ENCODE assay signal across 9 cellular contexts in genomic region chr5:132295505-132296411, GRCh38. TPM values are rescaled to one million over a fixed set of nuclear protein-coding genes. Genes with fewer than 3 reads are reported as not detected.
DNase-seq lines count a peak whose midpoint lies in the region; ATAC-seq and TF ChIP-seq lines count a peak whose summit lies in the region.
"Had no signal": no experiment of that assay in that cellular context is flagged by ENCODE, and none has a peak within 500 bp of the region (broad histone marks: within the 10 kb centered on the region; RNA-seq: fewer than 3 reads in every experiment).

No MANE protein-coding gene starts in this region.

- H3K9ac ChIP-seq in adipocyte (ENCODE audit: low read length) = peak overlapping the region; percentile 28

- no peaks in the 10 kb centered on the region for H3K27me3 ChIP-seq in adipocyte (replicated peaks; ENCODE audit: control insufficient read depth, insufficient read depth, low read length)
- H3K27me3 ChIP-seq in tibial nerve = no peaks in the 10 kb centered on the region
- H3K27me3 ChIP-seq: left lung had no signal

- WGBS in tibial nerve, 2 donors = 84 to 89% methylated on average over 6 to 8 of the region's 8 CpGs

- no peak for DNase-seq in activated naive CD4-positive, alpha-beta T cell treated with anti-CD3 and anti-CD28 coated beads for 36 hours
- no peak for DNase-seq in activated naive CD4-positive, alpha-beta T cell (lab: John Stamatoyannopoulos, UW)
- no peak for DNase-seq in adipocyte (ENCODE audit: low read depth)
- DNase-seq in immature natural killer cell = no peak
- no peak for DNase-seq in tibial nerve (ENCODE audit: low spot score in 2 of 2)
- DNase-seq in hippocampal formation (lab: John Stamatoyannopoulos, UW) = no peak

- no peaks in the 10 kb centered on the region for H3K9me3 Mint-ChIP-seq in activated naive CD4-positive, alpha-beta T cell treated with anti-CD3 and anti-CD28 coated beads for 36 hours
- H3K9me3 Mint-ChIP-seq in immature natural killer cell = no peaks in the 10 kb centered on the region

- peak overlapping the region; percentile 92 for H3K4me3 Mint-ChIP-seq in activated naive CD4-positive, alpha-beta T cell treated with anti-CD3 and anti-CD28 coated beads for 36 hours
- peak overlapping the region; percentile 82 to 91 (median 87) for H3K4me3 Mint-ChIP-seq in immature natural killer cell

- no peaks in the 10 kb centered on the region for H3K36me3 ChIP-seq in adipocyte (ENCODE audit: control insufficient read depth, insufficient read depth, low read length, severe bottlenecking)
- no peaks in the 10 kb centered on the region for H3K36me3 ChIP-seq in tibial nerve
- H3K36me3 ChIP-seq: left lung had no signal

- ATAC-seq in GM18517 (IDR thresholded peaks at IDR 0.05; ENCODE audit: unreplicated experiment) (no peak), HG03280 (IDR thresholded peaks at IDR 0.05; ENCODE audit: unreplicated experiment) (no peak)

- peaks cover 11% of the 10 kb centered on the region for H3K27me3 Mint-ChIP-seq in activated naive CD4-positive, alpha-beta T cell treated with anti-CD3 and anti-CD28 coated beads for 36 hours (ENCODE audit: low read depth)
- peaks cover 5 to 11% (median 10%) of the 10 kb centered on the region in 3 donors for H3K27me3 Mint-ChIP-seq in immature natural killer cell (ENCODE audit: low read depth in 3 of 3)

- H3K4me1 Mint-ChIP-seq in activated naive CD4-positive, alpha-beta T cell treated with anti-CD3 and anti-CD28 coated beads for 36 hours (ENCODE audit: low read depth) = peaks cover 24% of the 10 kb centered on the region
- peaks cover 18 to 23% of the 10 kb centered on the region in 2 donors for H3K4me1 Mint-ChIP-seq in immature natural killer cell

- intact Hi-C loops in activated naive CD4-positive, alpha-beta T cell treated with anti-CD3 and anti-CD28 coated beads for 36 hours (cut with micrococcal nuclease) = loop anchor here (1.0 to 10.0 kb wide), 9 partner anchors 23 to 761 kb away; partner anchors contain the start of genes CCNI2, KIF3A, RAD50 and SLC22A5

- peak overlapping the region in 2 of 4 donors; percentile 96 to 99 for H3K27ac ChIP-seq in tibial nerve

- peak overlapping the region; percentile 87 for H3K4me3 ChIP-seq in adipocyte (ENCODE audit: low read length)
- peak overlapping the region in 3 of 4 donors; percentile 3 to 80 (median 65) for H3K4me3 ChIP-seq in tibial nerve

- no peak for TF ChIP-seq CTCF in tibial nerve (IDR thresholded peaks at IDR 0.05)

- peaks cover 33% of the 10 kb centered on the region for H3K4me1 ChIP-seq in adipocyte (ENCODE audit: control insufficient read depth, insufficient read depth, low read length)
- peaks cover 0 to 36% (median 15%) of the 10 kb centered on the region in 4 donors for H3K4me1 ChIP-seq in tibial nerve

- H3K36me3 Mint-ChIP-seq in activated naive CD4-positive, alpha-beta T cell treated with anti-CD3 and anti-CD28 coated beads for 36 hours (ENCODE audit: low read depth) = no peaks in the 10 kb centered on the region
- H3K36me3 Mint-ChIP-seq in immature natural killer cell = no peaks in the 10 kb centered on the region

- TF ChIP-seq EP300 in tibial nerve (IDR thresholded peaks at IDR 0.05) = no peak

- CTCF ChIA-PET in activated naive CD4-positive, alpha-beta T cell treated with anti-CD3 and anti-CD28 coated beads for 36 hours (lab: Charles Lee) = interaction anchor here (1.1 to 2.0 kb wide), 2 partner anchors 23 to 58 kb away, joined by 3 to 10 read pairs; no protein-coding TSS in a partner anchor

- H3K9me3 ChIP-seq in adipocyte (ENCODE audit: control insufficient read depth, low read length) (no peaks in the 10 kb centered on the region), tibial nerve (no peaks in the 10 kb centered on the region)
- H3K9me3 ChIP-seq: left lung had no signal

- no peak for TF ChIP-seq POLR2A in tibial nerve (IDR thresholded peaks at IDR 0.05)

- peak overlapping the region; percentile 90 for H3K27ac Mint-ChIP-seq in activated naive CD4-positive, alpha-beta T cell treated with anti-CD3 and anti-CD28 coated beads for 36 hours
- no peak overlapping the region for H3K27ac Mint-ChIP-seq in immature natural killer cell

RNA-seq across cellular contexts. Expression of gene SLC22A4, which starts 1.6 kb away (rescaled TPM):
- 1 to 10 TPM; 1.9 to 2.0 TPM for total RNA-seq in activated naive CD4-positive, alpha-beta T cell treated with anti-CD3 and anti-CD28 coated beads for 36 hours
- not detected for polyA plus RNA-seq in immature natural killer cell
- total RNA-seq in tibial nerve = 1 to 10 TPM; 1.9 to 4.2 (median 2.5) TPM

RNA-seq across cellular contexts. Expression of gene PDLIM4, which starts 38.3 kb away (rescaled TPM):
- total RNA-seq in activated naive CD4-positive, alpha-beta T cell treated with anti-CD3 and anti-CD28 coated beads for 36 hours = not detected
- polyA plus RNA-seq in immature natural killer cell = not detected
- 10 to 100 TPM; 32.4 to 90.9 (median 50.8) TPM for total RNA-seq in tibial nerve

Comparison
In these comparisons a context has a peak if more than half of its experiments do, and no peak if none do; other contexts are left out.
1. RNA of gene PDLIM4, which starts 38.3 kb away (total RNA-seq): 32.4 to 90.9 TPM in tibial nerve; not detected in activated naive CD4-positive, alpha-beta T cell treated with anti-CD3 and anti-CD28 coated beads for 36 hours; every median in the first group is over 10 times any median in the second.